In genomic region chr11:62556102-62556871, GRCh38 we compare ENCODE assay signal across 7 cellular contexts. TPM values are rescaled to one million over a fixed set of nuclear protein-coding genes. Genes with fewer than 3 reads are reported as not detected.
A peak's percentile ranks its signal among the peaks of the same experiment; 100 is the strongest.
DNase-seq lines count a peak whose midpoint lies in the region; ATAC-seq and TF ChIP-seq lines count a peak whose summit lies in the region.

No MANE protein-coding gene starts in this region.

- peaks cover 99% of the 10 kb centered on the region for H3K4me1 Mint-ChIP-seq in activated T-cell treated with anti-CD3 and anti-CD28 coated beads, Interleukin-2, amount 50 U/mL, for 24 hours (ENCODE audit: low read depth)
- peaks cover 67 to 77% (median 73%) of the 10 kb centered on the region in 3 donors for H3K4me1 Mint-ChIP-seq in naive B cell

- H3K4me2 ChIP-seq in OCI-LY7 (ENCODE audit: low read length), result peak overlapping the region; percentile 38; the same call in 1 of the 2 replicates

- TF ChIP-seq CTCF in OCI-LY7 (conservative IDR thresholded peaks at IDR 0.05; ENCODE audit: low read length), result no peak

- BruUV-seq in OCI-LY7 (replicated peaks; lab: Mats Ljungman, UMichigan), result no TSS peak

- H4K20me1 ChIP-seq in OCI-LY7 (ENCODE audit: insufficient read depth, low read length), result no peaks in the 10 kb centered on the region

- H3K36me3 Mint-ChIP-seq in activated T-cell treated with anti-CD3 and anti-CD28 coated beads, Interleukin-2, amount 50 U/mL, for 24 hours (ENCODE audit: low read depth), result peaks cover 76% of the 10 kb centered on the region
- H3K36me3 Mint-ChIP-seq in naive B cell, result peaks cover 4 to 12% of the 10 kb centered on the region in 2 donors

- CTCF ChIA-PET in OCI-LY7 (lab: Charles Lee; ENCODE audit: unreplicated experiment), result interaction anchor here (0.9 to 1.8 kb wide), 2 partner anchors 14 to 45 kb away, joined by 3 to 9 read pairs; partner anchors contain the start of gene MTA2

- H3K4me1 ChIP-seq in OCI-LY7 (ENCODE audit: insufficient read depth, low read length, poor library complexity, severe bottlenecking), result peaks cover 42% of the 10 kb centered on the region

- H3K27ac Mint-ChIP-seq in activated T-cell treated with anti-CD3 and anti-CD28 coated beads, Interleukin-2, amount 50 U/mL, for 24 hours, result peak overlapping the region; percentile 97
- peak overlapping the region; percentile 99 to 100 (median 99) for H3K27ac Mint-ChIP-seq in naive B cell

- H3K27ac ChIP-seq in OCI-LY7 (ENCODE audit: low read depth, low read length, poor library complexity, severe bottlenecking) (peak overlapping the region; percentile 48), substantia nigra (ENCODE audit: low read depth, low read length, poor library complexity, severe bottlenecking) (peak overlapping the region; percentile 70)

- intact Hi-C loops in OCI-LY7 (cut with micrococcal nuclease; ENCODE audit: unreplicated experiment), result no loop called here

- peak overlapping the region; percentile 61 for H3K4me3 Mint-ChIP-seq in activated T-cell treated with anti-CD3 and anti-CD28 coated beads, Interleukin-2, amount 50 U/mL, for 24 hours
- peak overlapping the region; percentile 54 to 94 (median 88) for H3K4me3 Mint-ChIP-seq in naive B cell

- no peak overlapping the region for H3K4me3 ChIP-seq in OCI-LY7 (ENCODE audit: low read depth, low read length, poor library complexity, severe bottlenecking)

- H3K36me3 ChIP-seq in OCI-LY7 (ENCODE audit: insufficient read depth, low read length), result peaks cover 79% of the 10 kb centered on the region

- H3K79me2 ChIP-seq in OCI-LY7 (ENCODE audit: insufficient read depth, low read depth, low read length), result no peaks in the 10 kb centered on the region

- ATAC-seq in GM18498 (IDR thresholded peaks at IDR 0.05; ENCODE audit: unreplicated experiment) (peak; percentile 45), HG03103 (IDR thresholded peaks at IDR 0.05; ENCODE audit: low read depth, unreplicated experiment) (peak; percentile 37), esophagus mucosa (peak; percentile 60), naive B cell (ENCODE audit: low read depth in 2 of 2) (peak; percentile 1 to 7)

- POLR2A ChIA-PET in OCI-LY7 (lab: Charles Lee), result interaction anchor here (1.0 to 1.4 kb wide), 4 partner anchors 13 to 124 kb away, joined by 3 to 6 read pairs (median 4); partner anchors contain the start of genes EEF1G and TUT1

- peak; percentile 62 for DNase-seq in OCI-LY7 (ENCODE audit: low spot score)
- DNase-seq in activated T-cell treated with anti-CD3 and anti-CD28 coated beads, Interleukin-2, amount 50 U/mL, for 24 hours, result peak; percentile 81
- DNase-seq in naive B cell, result no peak
- DNase-seq in substantia nigra (lab: John Stamatoyannopoulos, UW), result peak in 39 of 49 donors; percentile 23 to 79 (median 54)

- no peaks in the 10 kb centered on the region for H3K9me3 ChIP-seq in OCI-LY7 (ENCODE audit: low read length)

- H2AFZ ChIP-seq in OCI-LY7 (ENCODE audit: low read length), result no peak overlapping the region

- H3K9me3 Mint-ChIP-seq in activated T-cell treated with anti-CD3 and anti-CD28 coated beads, Interleukin-2, amount 50 U/mL, for 24 hours, result no peaks in the 10 kb centered on the region
- H3K9me3 Mint-ChIP-seq in naive B cell, result no peaks in the 10 kb centered on the region

- H3K9me2 ChIP-seq in OCI-LY7 (ENCODE audit: insufficient read depth, low read length), result no peaks in the 10 kb centered on the region

- H3K27me3 Mint-ChIP-seq in activated T-cell treated with anti-CD3 and anti-CD28 coated beads, Interleukin-2, amount 50 U/mL, for 24 hours, result no peaks in the 10 kb centered on the region
- peaks cover 0 to 4% (median 0%) of the 10 kb centered on the region in 3 donors for H3K27me3 Mint-ChIP-seq in naive B cell

RNA-seq across cellular contexts. Expression of gene AHNAK, which starts 9.7 kb away (rescaled TPM):
- 0.08 and 0.28 TPM in 2 replicates for total RNA-seq in OCI-LY7 (2014; rRNA removed; shearing (Covaris generic))
- 0.21 and 0.30 TPM in 2 replicates for total RNA-seq in OCI-LY7 (2022)
- 931 TPM for total RNA-seq in esophagus mucosa
- 10 to 100 TPM in 5 of 6 donors, 1 to 10 TPM in 1; 2.0 to 45.3 (median 15.9) TPM for polyA plus RNA-seq in naive B cell (ENCODE audit: low read depth in 6 of 6)

RNA-seq across cellular contexts. Expression of gene EEF1G, which starts 17.4 kb away (rescaled TPM):
- 2,328 and 2,651 TPM in 2 replicates for total RNA-seq in OCI-LY7 (2014; rRNA removed; shearing (Covaris generic))
- total RNA-seq in OCI-LY7 (2022) (1,778 and 1,903 TPM in 2 replicates), esophagus mucosa (1,515 TPM)
- 1,000 to 10,000 TPM; 1,313 to 1,862 (median 1,450) TPM for polyA plus RNA-seq in naive B cell (ENCODE audit: low read depth in 6 of 6)

RNA-seq across cellular contexts. Expression of gene TUT1, which starts 35.0 kb away (rescaled TPM):
- total RNA-seq in OCI-LY7 (2014; rRNA removed; shearing (Covaris generic)), result 15.6 and 22.5 TPM in 2 replicates
- 38.2 and 40.4 TPM in 2 replicates for total RNA-seq in OCI-LY7 (2022)
- total RNA-seq in esophagus mucosa, result 9.3 TPM
- polyA plus RNA-seq in naive B cell (ENCODE audit: low read depth in 6 of 6), result 10 to 100 TPM; 12.7 to 20.8 (median 16.2) TPM

RNA-seq across cellular contexts. Expression of gene MTA2, which starts 45.4 kb away (rescaled TPM):
- total RNA-seq in OCI-LY7 (2014; rRNA removed; shearing (Covaris generic)), result 130 and 133 TPM in 2 replicates
- total RNA-seq in OCI-LY7 (2022), result 162 and 174 TPM in 2 replicates
- 88.4 TPM for total RNA-seq in esophagus mucosa
- 10 to 100 TPM in 5 of 6 donors, 1 to 10 TPM in 1; 3.4 to 27.5 (median 17.8) TPM for polyA plus RNA-seq in naive B cell (ENCODE audit: low read depth in 6 of 6)

RNA-seq across cellular contexts. Expression of gene EML3, which starts 56.3 kb away (rescaled TPM):
- total RNA-seq in OCI-LY7 (2014; rRNA removed; shearing (Covaris generic)), result 41.2 and 52.8 TPM in 2 replicates
- total RNA-seq in OCI-LY7 (2022) (81.6 and 92.6 TPM in 2 replicates), esophagus mucosa (64.9 TPM)
- 10 to 100 TPM in 5 of 6 donors, 1 to 10 TPM in 1; 9.7 to 15.5 (median 12.5) TPM for polyA plus RNA-seq in naive B cell (ENCODE audit: low read depth in 6 of 6)

Comparison
In these comparisons a context has a peak if more than half of its experiments do, and no peak if none do; other contexts are left out.
1. ATAC-seq: peak in every context shown above with its lines; median percentile 60 in esophagus mucosa; 45 in GM18498; 37 in HG03103; 4 in naive B cell.
2. RNA of gene AHNAK, which starts 9.7 kb away (total RNA-seq): 931 TPM in esophagus mucosa (single experiment); 0.08 to 0.30 TPM in OCI-LY7; every median in the first group is over 100 times any median in the second.